In genomic region chr3:12948891-12949711, GRCh38 we compare ENCODE assay signal across 8 cellular contexts.
A peak's percentile ranks its signal among the peaks of the same experiment; 100 is the strongest.
DNase-seq lines count a peak whose midpoint lies in the region; ATAC-seq and TF ChIP-seq lines count a peak whose summit lies in the region.

No MANE protein-coding gene starts in this region.

- no peak for TF ChIP-seq CTCF in adrenal gland (IDR thresholded peaks at IDR 0.05)
- no peak for TF ChIP-seq CTCF in natural killer cell (IDR thresholded peaks at IDR 0.05)
- no peak for TF ChIP-seq CTCF in progenitor cell of endocrine pancreas (IDR thresholded peaks at IDR 0.05; ENCODE audit: unreplicated experiment)

- no peaks in the 10 kb centered on the region for H3K9me3 Mint-ChIP-seq in CD4-positive, alpha-beta memory T cell
- H3K9me3 Mint-ChIP-seq in natural killer cell (no peaks in the 10 kb centered on the region), progenitor cell of endocrine pancreas (ENCODE audit: low read depth) (no peaks in the 10 kb centered on the region)

- H3K4me3 ChIP-seq in CD4-positive, alpha-beta memory T cell (ENCODE audit: low read length in 2 of 2): no peak overlapping the region
- no peak overlapping the region for H3K4me3 ChIP-seq in adrenal gland

- H3K27me3 ChIP-seq in CD4-positive, alpha-beta memory T cell (ENCODE audit: insufficient read depth, low read length): no peaks in the 10 kb centered on the region
- no peaks in the 10 kb centered on the region for H3K27me3 ChIP-seq in adrenal gland

- H3K27ac Mint-ChIP-seq in CD4-positive, alpha-beta memory T cell: peak overlapping the region in 6 of 7 donors; percentile 55 to 78 (median 74)
- H3K27ac Mint-ChIP-seq in natural killer cell (peak overlapping the region; percentile 48 to 81), progenitor cell of endocrine pancreas (no peak overlapping the region)

- CTCF ChIA-PET in CD4-positive, alpha-beta memory T cell (lab: Charles Lee; ENCODE audit: partially characterized antibody): interaction anchor here (1.4 kb wide), 1 partner anchor 46 kb away, joined by 5 read pairs; no protein-coding TSS in a partner anchor

- intact Hi-C loops in CD4-positive, alpha-beta memory T cell (cut with micrococcal nuclease): no loop called here
- intact Hi-C loops in adrenal gland (cut with DNase I) (no loop called here), natural killer cell (cut with micrococcal nuclease) (loop anchor here (1.0 to 10.0 kb wide), 2 partner anchors 33 to 46 kb away; no protein-coding TSS in a partner anchor)

- DNase-seq in CD4-positive, alpha-beta memory T cell: peak in 3 of 5 donors; percentile 9 to 48 (median 15)
- peak; percentile 90 for DNase-seq in M059J (ENCODE audit: low read depth)
- DNase-seq in adrenal gland: peak; percentile 70 to 90 (median 81)
- DNase-seq in natural killer cell: no peak
- no peak for DNase-seq in progenitor cell of endocrine pancreas (ENCODE audit: low spot score, unreplicated experiment)
- DNase-seq in NCI-H1417 (lab: John Stamatoyannopoulos, UW): no peak
- DNase-seq in effector CD4-positive, alpha-beta T cell: no peak

- H3K36me3 Mint-ChIP-seq in CD4-positive, alpha-beta memory T cell: peaks cover 0 to 25% of the 10 kb centered on the region in 2 donors
- H3K36me3 Mint-ChIP-seq in natural killer cell (no peaks in the 10 kb centered on the region), progenitor cell of endocrine pancreas (ENCODE audit: insufficient read depth) (no peaks in the 10 kb centered on the region)

- no peaks in the 10 kb centered on the region for H3K27me3 Mint-ChIP-seq in CD4-positive, alpha-beta memory T cell
- no peaks in the 10 kb centered on the region for H3K27me3 Mint-ChIP-seq in natural killer cell (ENCODE audit: low read depth in 2 of 2)
- no peaks in the 10 kb centered on the region for H3K27me3 Mint-ChIP-seq in progenitor cell of endocrine pancreas

- peaks cover 42 to 89% (median 58%) of the 10 kb centered on the region in 4 donors for H3K4me1 Mint-ChIP-seq in CD4-positive, alpha-beta memory T cell
- H3K4me1 Mint-ChIP-seq in natural killer cell (peaks cover 65 to 83% of the 10 kb centered on the region in 2 donors), progenitor cell of endocrine pancreas (ENCODE audit: low read depth) (peaks cover 4% of the 10 kb centered on the region)

- H3K27ac ChIP-seq in CD4-positive, alpha-beta memory T cell (ENCODE audit: low read depth, low read length): no peak overlapping the region
- peak overlapping the region in 4 of 5 donors; percentile 30 to 85 (median 62) for H3K27ac ChIP-seq in adrenal gland

- POLR2A ChIA-PET in CD4-positive, alpha-beta memory T cell (lab: Charles Lee; ENCODE audit: partially characterized antibody): interaction anchor here (0.9 to 1.1 kb wide), 3 partner anchors 18 to 61 kb away, joined by 3 read pairs; no protein-coding TSS in a partner anchor

- peaks cover 4% of the 10 kb centered on the region for H3K36me3 ChIP-seq in CD4-positive, alpha-beta memory T cell (ENCODE audit: insufficient read depth, low read length)
- H3K36me3 ChIP-seq in adrenal gland (replicated peaks in 1 of 2): no peaks in the 10 kb centered on the region

- peak overlapping the region in 5 of 8 donors; percentile 3 to 41 (median 17) for H3K4me3 Mint-ChIP-seq in CD4-positive, alpha-beta memory T cell
- H3K4me3 Mint-ChIP-seq in natural killer cell (peak overlapping the region; percentile 77), progenitor cell of endocrine pancreas (ENCODE audit: low read depth) (no peak overlapping the region)

- TF ChIP-seq POLR2A in adrenal gland (IDR thresholded peaks at IDR 0.05): peak in 1 of 2 donors; percentile 27

- no peaks in the 10 kb centered on the region for H3K9me3 ChIP-seq in CD4-positive, alpha-beta memory T cell (ENCODE audit: control insufficient read depth in 1 of 2, low read length in 2 of 2)
- H3K9me3 ChIP-seq in adrenal gland (replicated peaks in 1 of 3): no peaks in the 10 kb centered on the region

- 51 to 63% (median 56%) methylated on average over 9 to 10 of the region's 10 CpGs for whole genome bisulfite sequencing in adrenal gland, 4 donors

- ATAC-seq in GM19468 (IDR thresholded peaks at IDR 0.05; ENCODE audit: extremely low read depth, unreplicated experiment) (peak; percentile 36), natural killer cell (peak; percentile 81 to 90 (median 82))

- peaks cover 81% of the 10 kb centered on the region for H3K4me1 ChIP-seq in CD4-positive, alpha-beta memory T cell (ENCODE audit: insufficient read depth, low read length)
- peaks cover 45 to 65% of the 10 kb centered on the region in 2 donors for H3K4me1 ChIP-seq in adrenal gland (replicated peaks in 1 of 2)

Comparison
In these comparisons a context has a peak if more than half of its experiments do, and no peak if none do; other contexts are left out.
1. DNase-seq: peak in CD4-positive, alpha-beta memory T cell (3 of 5), M059J (single experiment) and adrenal gland (7 of 7); none in natural killer cell (single experiment), progenitor cell of endocrine pancreas (single experiment), NCI-H1417 (0 of 3) and effector CD4-positive, alpha-beta T cell (single experiment).